23 cellular contexts compared by ENCODE assay signal in genomic region chr10:86250399-86250798, GRCh38.
"Had no signal": no experiment of that assay in that cellular context is flagged by ENCODE, and none has a peak within 500 bp of the region (broad histone marks: within the 10 kb centered on the region; RNA-seq: fewer than 3 reads in every experiment).

No MANE protein-coding gene starts in this region.

- H2AFZ ChIP-seq: hepatocyte had no signal

- ATAC-seq: activated naive CD8-positive, alpha-beta T cell treated with anti-CD3 and anti-CD28 coated beads, Interleukin-2, amount 50 U/mL, for 24 hours; lower lobe of right lung; pancreas; psoas muscle had no signal

- H3K79me2 ChIP-seq: hepatocyte had no signal

- H3K27me3 ChIP-seq: breast epithelium, esophagus muscularis mucosa, hepatocyte, pancreas, testis had no signal

- H3K36me3 ChIP-seq: breast epithelium, esophagus muscularis mucosa, lower lobe of right lung, pancreas had no signal

- H3K4me3 Mint-ChIP-seq: activated CD4-positive, alpha-beta memory T cell treated with anti-CD3 and anti-CD28 coated beads for 36 hours; activated CD4-positive, alpha-beta T cell treated with anti-CD3 and anti-CD28 coated beads, Interleukin-2, amount 10 ng/mL, durations not matched to agents 24 days and 14 days; activated naive CD4-positive, alpha-beta T cell treated with anti-CD3 and anti-CD28 coated beads, Interleukin-2, amount 50 U/mL, for 24 hours; activated naive CD8-positive, alpha-beta T cell treated with anti-CD3 and anti-CD28 coated beads, Interleukin-2, amount 50 U/mL, for 24 hours; central memory CD8-positive, alpha-beta T cell; nephron progenitor cell had no signal

- H3K9me3 ChIP-seq: breast epithelium, esophagus muscularis mucosa, lower lobe of right lung, pancreas, psoas muscle, testis had no signal

- DNase-seq: activated CD4-positive, alpha-beta memory T cell treated with anti-CD3 and anti-CD28 coated beads for 36 hours; activated CD4-positive, alpha-beta T cell treated with anti-CD3 and anti-CD28 coated beads, Interleukin-2, amount 10 ng/mL, durations not matched to agents 24 days and 14 days; activated CD4-positive, CD25-positive, alpha-beta regulatory T cell treated with anti-CD3 and anti-CD28 coated beads, Interleukin-2, amount 50 U/mL, for 72 hours; activated CD8-positive, alpha-beta memory T cell treated with anti-CD3 and anti-CD28 coated beads, Interleukin-2, amount 50 U/mL, for 4 hours; activated naive CD8-positive, alpha-beta T cell treated with anti-CD3 and anti-CD28 coated beads, Interleukin-2, amount 50 U/mL, for 24 hours; activated T-cell treated with anti-CD3 and anti-CD28 coated beads, Interleukin-2, amount 50 U/mL, for 1 hour; dermis blood vessel endothelial cell; effector CD4-positive, alpha-beta T cell; foreskin melanocyte; islet precursor cell; left cardiac atrium; lower lobe of right lung; mesenchymal stem cell; nephron progenitor cell; pancreas; psoas muscle; stimulated activated naive CD4-positive, alpha-beta T cell; testis had no signal

- H3K4me3 ChIP-seq: breast epithelium, esophagus muscularis mucosa, hepatocyte, lower lobe of right lung, pancreas, psoas muscle, testis had no signal

- H3K27ac Mint-ChIP-seq: activated CD4-positive, alpha-beta memory T cell treated with anti-CD3 and anti-CD28 coated beads for 36 hours; activated CD4-positive, alpha-beta T cell treated with anti-CD3 and anti-CD28 coated beads, Interleukin-2, amount 10 ng/mL, durations not matched to agents 24 days and 14 days; activated naive CD4-positive, alpha-beta T cell treated with anti-CD3 and anti-CD28 coated beads, Interleukin-2, amount 50 U/mL, for 24 hours; activated naive CD8-positive, alpha-beta T cell treated with anti-CD3 and anti-CD28 coated beads, Interleukin-2, amount 50 U/mL, for 24 hours; nephron progenitor cell had no signal

- H3K9me3 Mint-ChIP-seq: activated naive CD4-positive, alpha-beta T cell treated with anti-CD3 and anti-CD28 coated beads, Interleukin-2, amount 50 U/mL, for 24 hours had no signal

- H3K27ac ChIP-seq: breast epithelium, esophagus muscularis mucosa, hepatocyte, lower lobe of right lung, pancreas, psoas muscle, testis had no signal

- H3K27me3 Mint-ChIP-seq: activated CD4-positive, alpha-beta T cell treated with anti-CD3 and anti-CD28 coated beads, Interleukin-2, amount 10 ng/mL, durations not matched to agents 24 days and 14 days; activated naive CD4-positive, alpha-beta T cell treated with anti-CD3 and anti-CD28 coated beads, Interleukin-2, amount 50 U/mL, for 24 hours had no signal

- H3K4me2 ChIP-seq: hepatocyte had no signal

- H3K4me1 ChIP-seq: breast epithelium, esophagus muscularis mucosa, lower lobe of right lung, pancreas, psoas muscle, testis had no signal

- H3K4me1 Mint-ChIP-seq: activated CD4-positive, alpha-beta T cell treated with anti-CD3 and anti-CD28 coated beads, Interleukin-2, amount 10 ng/mL, durations not matched to agents 24 days and 14 days; activated naive CD4-positive, alpha-beta T cell treated with anti-CD3 and anti-CD28 coated beads, Interleukin-2, amount 50 U/mL, for 24 hours; activated naive CD8-positive, alpha-beta T cell treated with anti-CD3 and anti-CD28 coated beads, Interleukin-2, amount 50 U/mL, for 24 hours; central memory CD8-positive, alpha-beta T cell had no signal
